9 cellular contexts compared by ENCODE assay signal in genomic region chr16:2519711-2520080, GRCh38. TPM values are rescaled to one million over a fixed set of nuclear protein-coding genes. Genes with fewer than 3 reads are reported as not detected.
DNase-seq lines count a peak whose midpoint lies in the region; ATAC-seq and TF ChIP-seq lines count a peak whose summit lies in the region.
"Had no signal": no experiment of that assay in that cellular context is flagged by ENCODE, and none has a peak within 500 bp of the region (broad histone marks: within the 10 kb centered on the region; RNA-seq: fewer than 3 reads in every experiment).

No MANE protein-coding gene starts in this region.

- H3K27me3 ChIP-seq in breast epithelium: no peaks in the 10 kb centered on the region
- H3K27me3 ChIP-seq in muscle layer of colon (ENCODE audit: control insufficient read depth in 1 of 2, insufficient read depth in 2 of 2, low read length in 2 of 2): no peaks in the 10 kb centered on the region
- no peaks in the 10 kb centered on the region for H3K27me3 ChIP-seq in uterus

- intact Hi-C loops in breast epithelium (cut with DNase I; ENCODE audit: low total_unique reads) (no loop called here), uterus (cut with DNase I; ENCODE audit: low total_unique reads) (no loop called here)

- peaks cover 32% of the 10 kb centered on the region for H3K36me3 Mint-ChIP-seq in activated naive CD4-positive, alpha-beta T cell treated with anti-CD3 and anti-CD28 coated beads, Interleukin-2, amount 10 ng/mL, durations not matched to agents 7 days and 5 days

- H3K4me1 ChIP-seq in breast epithelium: peaks cover 29 to 49% of the 10 kb centered on the region in 2 donors
- peaks cover 56% of the 10 kb centered on the region for H3K4me1 ChIP-seq in muscle layer of colon (ENCODE audit: insufficient read depth, low read length)
- H3K4me1 ChIP-seq in uterus: peaks cover 30 to 50% of the 10 kb centered on the region in 2 donors

- H3K27ac Mint-ChIP-seq in activated naive CD4-positive, alpha-beta T cell treated with anti-CD3 and anti-CD28 coated beads, Interleukin-2, amount 10 ng/mL, durations not matched to agents 7 days and 5 days: peak overlapping the region; percentile 90

- peaks cover 58% of the 10 kb centered on the region for H3K4me1 Mint-ChIP-seq in activated naive CD4-positive, alpha-beta T cell treated with anti-CD3 and anti-CD28 coated beads, Interleukin-2, amount 10 ng/mL, durations not matched to agents 7 days and 5 days

- H3K27me3 Mint-ChIP-seq in activated naive CD4-positive, alpha-beta T cell treated with anti-CD3 and anti-CD28 coated beads, Interleukin-2, amount 10 ng/mL, durations not matched to agents 7 days and 5 days: no peaks in the 10 kb centered on the region

- CTCF ChIA-PET in activated naive CD4-positive, alpha-beta T cell treated with anti-CD3 and anti-CD28 coated beads, Interleukin-2, amount 10 ng/mL, durations not matched to agents 7 days and 5 days (lab: Charles Lee): interaction anchor here (1.6 kb wide), 1 partner anchor 12 kb away, joined by 7 read pairs; the partner anchor contains the start of gene CEMP1

- no peak for DNase-seq in activated naive CD4-positive, alpha-beta T cell treated with anti-CD3 and anti-CD28 coated beads, Interleukin-2, amount 10 ng/mL, durations not matched to agents 7 days and 5 days
- DNase-seq in activated naive CD4-positive, alpha-beta T cell treated with anti-CD3 and anti-CD28 coated beads, Interleukin-2, amount 50 U/mL, for 16 hours: no peak
- DNase-seq in breast epithelium (ENCODE audit: low spot score in 2 of 2) (no peak), uterus (no peak), iPS-NIHi11 (ENCODE audit: low spot score) (no peak)

- H3K9me3 ChIP-seq in breast epithelium (no peaks in the 10 kb centered on the region), muscle layer of colon (ENCODE audit: low read length) (no peaks in the 10 kb centered on the region), uterus (no peaks in the 10 kb centered on the region)

- peak overlapping the region; percentile 68 to 81 (median 72) for H3K4me3 ChIP-seq in breast epithelium
- H3K4me3 ChIP-seq in muscle layer of colon (ENCODE audit: low read depth in 1 of 2, low read length in 2 of 2): no peak overlapping the region
- peak overlapping the region; percentile 12 to 72 for H3K4me3 ChIP-seq in uterus

- ATAC-seq in HG03521 (IDR thresholded peaks at IDR 0.05; ENCODE audit: unreplicated experiment): no peak
- ATAC-seq in GM21447 (IDR thresholded peaks at IDR 0.05; ENCODE audit: unreplicated experiment): no peak

- peak overlapping the region; percentile 88 for H3K4me3 Mint-ChIP-seq in activated naive CD4-positive, alpha-beta T cell treated with anti-CD3 and anti-CD28 coated beads, Interleukin-2, amount 10 ng/mL, durations not matched to agents 7 days and 5 days

- peak overlapping the region; percentile 98 to 99 for H3K27ac ChIP-seq in breast epithelium
- peak overlapping the region; percentile 64 for H3K27ac ChIP-seq in muscle layer of colon (ENCODE audit: low read depth, low read length)
- peak overlapping the region; percentile 81 for H3K27ac ChIP-seq in uterus

- no peak for TF ChIP-seq POLR2A in breast epithelium (IDR thresholded peaks at IDR 0.05)
- no peak for TF ChIP-seq POLR2A in uterus (IDR thresholded peaks at IDR 0.05)

- H3K9me3 Mint-ChIP-seq in activated naive CD4-positive, alpha-beta T cell treated with anti-CD3 and anti-CD28 coated beads, Interleukin-2, amount 10 ng/mL, durations not matched to agents 7 days and 5 days: no peaks in the 10 kb centered on the region

- H3K9ac ChIP-seq in muscle layer of colon (ENCODE audit: low read length): no peak overlapping the region

- TF ChIP-seq CTCF in breast epithelium (IDR thresholded peaks at IDR 0.05): no peak
- no peak for TF ChIP-seq CTCF in uterus (IDR thresholded peaks at IDR 0.05)

- H3K36me3 ChIP-seq in breast epithelium (no peaks in the 10 kb centered on the region), muscle layer of colon (ENCODE audit: insufficient read depth, low read length) (peaks cover 21% of the 10 kb centered on the region), uterus (no peaks in the 10 kb centered on the region)

RNA-seq across cellular contexts. Expression of gene AMDHD2, which starts 0.5 kb away (rescaled TPM):
- total RNA-seq in breast epithelium (10 to 100 TPM; 27.9 to 57.0 (median 28.2) TPM), uterus (10 to 100 TPM in 3 of 4 donors, 1 to 10 TPM in 1; 7.9 to 36.5 (median 22.0) TPM)

RNA-seq across cellular contexts. Expression of gene ATP6V0C, which starts 5.9 kb away (rescaled TPM):
- 10 to 100 TPM; 27.5 to 70.2 (median 45.4) TPM for total RNA-seq in breast epithelium
- 100 to 1,000 TPM in 1 of 4 donors, 10 to 100 TPM in 3; 14.3 to 126 (median 41.4) TPM for total RNA-seq in uterus

RNA-seq across cellular contexts. Expression of gene CEMP1, which starts 11.5 kb away (rescaled TPM):
- total RNA-seq in breast epithelium (1 to 10 TPM in 2 of 3 donors, not detected in 1; 2.3 to 2.6 TPM), uterus (1 to 10 TPM in 1 of 4 donors, under 1 TPM in 1, not detected in 2; 0.46 to 3.3 TPM)
- total RNA-seq: Daoy had no signal

RNA-seq across cellular contexts. Expression of gene PDPK1, which starts 18.1 kb away (rescaled TPM):
- total RNA-seq in breast epithelium (10 to 100 TPM; 28.8 to 32.8 (median 29.4) TPM), uterus (10 to 100 TPM; 11.0 to 66.2 (median 23.9) TPM)

RNA-seq across cellular contexts. Expression of gene TBC1D24, which starts 44.8 kb away (rescaled TPM):
- 10 to 100 TPM in 2 of 3 donors, 1 to 10 TPM in 1; 8.8 to 22.0 (median 16.7) TPM for total RNA-seq in breast epithelium
- 10 to 100 TPM in 1 of 4 donors, 1 to 10 TPM in 2, under 1 TPM in 1; 0.59 to 21.6 (median 4.6) TPM for total RNA-seq in uterus

Comparison
In these comparisons a context has a peak if more than half of its experiments do, and no peak if none do; other contexts are left out.
1. H3K4me3 ChIP-seq: peak in breast epithelium (3 of 3) and uterus (2 of 2); none in muscle layer of colon (0 of 2).
2. Peak in every context shown above with its lines, with median percentiles within 50 percentile points of each other: H3K27ac ChIP-seq.